26 cellular contexts compared by ENCODE assay signal in genomic region chr1:214111796-214112195, GRCh38.
"Had no signal": no experiment of that assay in that cellular context is flagged by ENCODE, and none has a peak within 500 bp of the region (broad histone marks: within the 10 kb centered on the region; RNA-seq: fewer than 3 reads in every experiment).

No MANE protein-coding gene starts in this region.

- ATAC-seq: activated CD4-positive, CD25-positive, alpha-beta regulatory T cell treated with anti-CD3 and anti-CD28 coated beads, Interleukin-2, amount 50 U/mL, for 24 hours; left lung; pancreas; T-cell had no signal

- H3K27me3 ChIP-seq: esophagus squamous epithelium, pancreas, suprapubic skin, tibial artery had no signal

- H3K4me1 ChIP-seq: esophagus squamous epithelium, pancreas, prostate gland, suprapubic skin, tibial artery had no signal

- H3K27ac ChIP-seq: esophagus squamous epithelium, left lung, pancreas, prostate gland, suprapubic skin, tibial artery, WERI-Rb-1 had no signal

- H3K4me2 ChIP-seq: smooth muscle cell had no signal

- H3K9me3 ChIP-seq: esophagus squamous epithelium, pancreas, prostate gland, suprapubic skin had no signal

- DNase-seq: activated CD4-positive, alpha-beta T cell treated with anti-CD3 and anti-CD28 coated beads for 48 hours; activated CD4-positive, alpha-beta T cell treated with anti-CD3 and anti-CD28 coated beads, Interleukin-2, amount 50 U/mL, for 48 hours; activated CD8-positive, alpha-beta memory T cell treated with anti-CD3 and anti-CD28 coated beads for 24 hours; activated effector memory CD4-positive, alpha-beta T cell treated with Interleukin-2 at 50 U/mL for 16 hours; activated naive CD4-positive, alpha-beta T cell treated with anti-CD3 and anti-CD28 coated beads for 36 hours; activated naive CD8-positive, alpha-beta T cell treated with anti-CD3 and anti-CD28 coated beads for 36 hours; dermis blood vessel endothelial cell; effector CD4-positive, alpha-beta T cell; esophagus squamous epithelium; foreskin melanocyte; kidney glomerular epithelial cell; mammary epithelial cell; nucleus accumbens; pancreas; retina; stimulated activated CD4-positive, alpha-beta T cell treated with anti-CD3 and anti-CD28 coated beads, Interleukin-15, amount 100 ng/mL, for 24 hours; stimulated activated CD4-positive, alpha-beta T cell treated with anti-CD3 and anti-CD28 coated beads, Interleukin-2, amount 100 ng/mL, for 24 hours; stimulated activated naive CD4-positive, alpha-beta T cell; T-cell; tibial artery; WERI-Rb-1 had no signal

- H3K4me3 ChIP-seq: esophagus squamous epithelium, left lung, pancreas, prostate gland, smooth muscle cell, suprapubic skin, tibial artery had no signal

- H3K36me3 ChIP-seq: esophagus squamous epithelium, left lung, pancreas, prostate gland, suprapubic skin, tibial artery, WERI-Rb-1 had no signal
